Comparison of ENCODE assay signal across 8 cellular contexts in the genomic region with DNA sequence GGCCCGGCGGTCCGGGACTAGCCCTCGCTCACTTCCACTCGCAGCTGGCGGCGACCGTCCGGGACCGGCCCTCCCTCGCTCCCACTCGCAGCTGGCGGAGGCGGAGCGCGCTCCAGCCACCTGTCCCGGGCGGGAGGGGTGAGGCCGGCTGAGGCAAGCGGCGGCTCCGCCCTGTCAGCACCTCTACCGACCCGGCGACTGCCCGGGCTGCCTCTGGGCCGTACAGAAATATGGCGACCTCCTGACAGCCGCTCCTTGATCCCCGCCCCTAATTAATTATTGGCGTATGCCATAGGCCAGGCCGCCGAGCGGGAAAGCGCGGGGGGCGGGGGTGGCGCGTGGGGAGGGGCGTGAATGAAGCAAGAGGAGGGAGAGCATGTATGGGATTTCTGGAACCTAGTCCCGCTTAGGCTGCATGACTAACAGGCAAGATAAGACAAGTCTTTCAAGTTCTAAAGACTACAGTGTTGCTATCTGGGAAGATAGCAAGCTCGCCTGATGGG. TPM values are rescaled to one million over a fixed set of nuclear protein-coding genes. Genes with fewer than 3 reads are reported as not detected.
DNase-seq lines count a peak whose midpoint lies in the region; ATAC-seq lines count a peak whose summit lies in the region.

A gene (minus strand): TSS at position 200 of the 503 bp plus-strand sequence. CDS start 243 bp downstream, outside the sequence.

- peak within 1 kb of the TSS; percentile 8 for H3K27ac Mint-ChIP-seq in activated naive CD4-positive, alpha-beta T cell treated with anti-CD3 and anti-CD28 coated beads, Interleukin-2, amount 50 U/mL, for 24 hours

- peak within 1 kb of the TSS; percentile 88 for H3K4me3 Mint-ChIP-seq in activated naive CD4-positive, alpha-beta T cell treated with anti-CD3 and anti-CD28 coated beads, Interleukin-2, amount 50 U/mL, for 24 hours

- peaks cover 19% of the 10 kb centered on the region for H3K4me1 Mint-ChIP-seq in activated naive CD4-positive, alpha-beta T cell treated with anti-CD3 and anti-CD28 coated beads, Interleukin-2, amount 50 U/mL, for 24 hours

- H3K36me3 ChIP-seq in SJCRH30: no peaks in the 10 kb centered on the region; the same call in 1 of the 2 replicates

- no peaks in the 10 kb centered on the region for H3K9me3 Mint-ChIP-seq in activated naive CD4-positive, alpha-beta T cell treated with anti-CD3 and anti-CD28 coated beads, Interleukin-2, amount 50 U/mL, for 24 hours

- in situ Hi-C loops in KBM-7 (cut with MboI; ENCODE audit: low pct_unique_long_range_greater_than_20kb, low sequenced_read_pairs): no loop called here

- H3K4me1 ChIP-seq in SJCRH30: peaks cover 8% of the 10 kb centered on the region

- H3K27ac ChIP-seq in SJCRH30 (peak within 1 kb of the TSS; percentile 58), substantia nigra (ENCODE audit: low read depth, low read length, poor library complexity, severe bottlenecking) (no peak within 1 kb of the TSS)

- peak; percentile 47 for DNase-seq in COR-L47 (lab: John Stamatoyannopoulos, UW)
- DNase-seq in KBM-7: peak; percentile 88
- peak; percentile 87 to 90 for DNase-seq in SJCRH30
- peak; percentile 63 for DNase-seq in globus pallidus (ENCODE audit: low spot score)
- DNase-seq in non-pigmented ciliary epithelial cell (ENCODE audit: low read depth): peak; percentile 31
- peak; percentile 1 to 79 (median 41) for DNase-seq in substantia nigra (lab: John Stamatoyannopoulos, UW)

- peak; percentile 80 for ATAC-seq in GM21529 (IDR thresholded peaks at IDR 0.05; ENCODE audit: unreplicated experiment)

- no peaks in the 10 kb centered on the region for H3K36me3 Mint-ChIP-seq in activated naive CD4-positive, alpha-beta T cell treated with anti-CD3 and anti-CD28 coated beads, Interleukin-2, amount 50 U/mL, for 24 hours

- H3K27me3 Mint-ChIP-seq in activated naive CD4-positive, alpha-beta T cell treated with anti-CD3 and anti-CD28 coated beads, Interleukin-2, amount 50 U/mL, for 24 hours: no peaks in the 10 kb centered on the region

- H3K27me3 ChIP-seq in SJCRH30: no peaks in the 10 kb centered on the region

- peak within 1 kb of the TSS; percentile 70 for H3K4me3 ChIP-seq in SJCRH30

- no peaks in the 10 kb centered on the region for H3K9me3 ChIP-seq in SJCRH30 (replicated peaks)

RNA-seq across cellular contexts. Expression of the gene that starts here (rescaled TPM):
- 19.2 and 22.9 TPM in 2 replicates for total RNA-seq in SJCRH30 (2014; rRNA removed; shearing (Covaris generic))

Comparison
In these comparisons a context has a peak if more than half of its experiments do, and no peak if none do; other contexts are left out.
1. DNase-seq: peak in every context shown above with its lines; median percentile 88 in SJCRH30; 88 in KBM-7; 63 in globus pallidus; 47 in COR-L47; 41 in substantia nigra; 31 in non-pigmented ciliary epithelial cell.